Comparison of ENCODE assay signal across 8 cellular contexts in the genomic region with DNA sequence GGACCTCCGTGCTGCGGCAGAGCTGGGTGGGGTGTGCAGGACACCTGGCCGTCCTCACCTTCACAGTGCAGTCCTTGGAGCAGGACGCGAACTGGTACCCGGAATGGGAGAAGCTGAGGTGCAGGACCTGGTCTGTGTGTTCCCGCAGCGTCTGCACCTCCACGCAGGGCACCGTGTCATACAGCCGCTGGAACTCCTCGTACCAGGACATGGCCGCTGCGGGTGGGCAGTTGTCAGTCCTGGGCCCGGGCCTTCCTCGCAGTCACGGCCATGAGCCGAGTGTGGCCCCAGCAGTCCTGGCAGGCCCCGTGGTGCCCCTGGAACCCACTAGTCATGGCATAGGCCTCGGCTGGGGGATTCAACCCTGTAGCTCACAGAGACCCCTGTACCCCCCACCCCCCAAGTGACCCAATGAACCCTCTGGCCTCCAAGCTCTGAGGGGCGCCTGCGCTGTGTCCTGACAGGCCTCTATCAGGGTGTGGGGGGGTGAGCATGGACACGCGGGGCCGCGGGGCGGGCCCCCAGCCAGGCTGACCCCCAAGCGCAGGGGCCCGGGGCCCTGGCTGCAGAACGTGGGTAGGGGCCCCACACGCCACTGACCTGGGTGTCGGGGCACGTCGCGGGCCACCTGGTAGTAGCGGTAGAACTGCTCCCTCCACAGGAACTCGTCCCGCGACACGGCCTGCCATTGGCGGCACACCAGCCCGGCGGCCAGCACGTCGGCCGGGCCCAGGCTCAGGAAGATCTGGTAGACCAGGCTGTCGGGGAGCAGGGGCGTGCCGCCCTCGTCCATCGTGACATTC. TPM values are rescaled to one million over a fixed set of nuclear protein-coding genes. Genes with fewer than 3 reads are reported as not detected.
DNase-seq lines count a peak whose midpoint lies in the region; ATAC-seq, FAIRE-seq and TF ChIP-seq lines count a peak whose summit lies in the region.

No MANE protein-coding gene starts in this region.

- no peaks in the 10 kb centered on the region for H3K9me3 ChIP-seq in A549
- H3K9me3 ChIP-seq in endocrine pancreas (ENCODE audit: control insufficient read depth, low read length), result no peaks in the 10 kb centered on the region
- H3K9me3 ChIP-seq in naive thymus-derived CD4-positive, alpha-beta T cell (ENCODE audit: control insufficient read depth in 2 of 3, low read length in 3 of 3), result no peaks in the 10 kb centered on the region

- no peak for TF ChIP-seq CTCF in A549 (IDR thresholded peaks at IDR 0.05)

- H3K27ac Mint-ChIP-seq in T-helper 1 cell treated with Interleukin-12 subunit alpha and Interleukin-12 subunit beta and Interleukin-4 antibody, amounts not matched to agents 30 μg/mL and 1 μg/mL, for 36 hours, result peak overlapping the region; percentile 79
- H3K27ac Mint-ChIP-seq in naive thymus-derived CD4-positive, alpha-beta T cell, result peak overlapping the region in 7 of 9 donors; percentile 59 to 90 (median 72)

- CTCF ChIA-PET in A549 (lab: Yijun Ruan, JAX), result interaction anchor here (0.8 to 11.3 kb wide), 17 partner anchors 9 to 124 kb away, joined by 3 to 282 read pairs (median 5); a partner anchor contains a TSS
- CTCF ChIA-PET in naive thymus-derived CD4-positive, alpha-beta T cell (lab: Charles Lee), result no interaction called here

- peaks cover 3% of the 10 kb centered on the region for H3K4me1 Mint-ChIP-seq in T-helper 1 cell treated with Interleukin-12 subunit alpha and Interleukin-12 subunit beta and Interleukin-4 antibody, amounts not matched to agents 30 μg/mL and 1 μg/mL, for 36 hours (ENCODE audit: low read depth)
- peaks cover 0 to 16% (median 5%) of the 10 kb centered on the region in 7 donors for H3K4me1 Mint-ChIP-seq in naive thymus-derived CD4-positive, alpha-beta T cell

- H3K27me3 Mint-ChIP-seq in T-helper 1 cell treated with Interleukin-12 subunit alpha and Interleukin-12 subunit beta and Interleukin-4 antibody, amounts not matched to agents 30 μg/mL and 1 μg/mL, for 36 hours (ENCODE audit: low read depth), result no peaks in the 10 kb centered on the region
- no peaks in the 10 kb centered on the region for H3K27me3 Mint-ChIP-seq in naive thymus-derived CD4-positive, alpha-beta T cell

- no peaks in the 10 kb centered on the region for H3K36me3 ChIP-seq in endocrine pancreas (ENCODE audit: control insufficient read depth, insufficient read depth, low read length)
- H3K36me3 ChIP-seq in naive thymus-derived CD4-positive, alpha-beta T cell (ENCODE audit: control insufficient read depth in 2 of 3, insufficient read depth in 3 of 3, low read length in 3 of 3), result peaks cover 0 to 43% (median 6%) of the 10 kb centered on the region in 3 experiments

- TF ChIP-seq RAD21 in A549 (conservative IDR thresholded peaks at IDR 0.05 in 1 of 2, IDR thresholded peaks at IDR 0.05 in 1 of 2), result no peak

- H3K4me3 Mint-ChIP-seq in T-helper 1 cell treated with Interleukin-12 subunit alpha and Interleukin-12 subunit beta and Interleukin-4 antibody, amounts not matched to agents 30 μg/mL and 1 μg/mL, for 36 hours, result peak overlapping the region; percentile 82
- peak overlapping the region; percentile 71 to 85 (median 81) for H3K4me3 Mint-ChIP-seq in naive thymus-derived CD4-positive, alpha-beta T cell

- H3K27ac ChIP-seq in A549, result peak overlapping the region; percentile 98 to 99
- H3K27ac ChIP-seq in naive thymus-derived CD4-positive, alpha-beta T cell (ENCODE audit: low read depth, low read length), result peak overlapping the region; percentile 77

- H3K36me3 Mint-ChIP-seq in T-helper 1 cell treated with Interleukin-12 subunit alpha and Interleukin-12 subunit beta and Interleukin-4 antibody, amounts not matched to agents 30 μg/mL and 1 μg/mL, for 36 hours (ENCODE audit: low read depth), result peaks cover 12% of the 10 kb centered on the region
- peaks cover 0 to 14% (median 8%) of the 10 kb centered on the region in 5 donors for H3K36me3 Mint-ChIP-seq in naive thymus-derived CD4-positive, alpha-beta T cell

- H3K4me3 ChIP-seq in A549 (peak overlapping the region; percentile 78), endocrine pancreas (ENCODE audit: control insufficient read depth, insufficient read depth, low read length) (no peak overlapping the region)
- H3K4me3 ChIP-seq in naive thymus-derived CD4-positive, alpha-beta T cell (ENCODE audit: low read length), result peak overlapping the region; percentile 72

- H3K27me3 ChIP-seq in endocrine pancreas (ENCODE audit: control insufficient read depth, insufficient read depth, low read length), result no peaks in the 10 kb centered on the region
- no peaks in the 10 kb centered on the region for H3K27me3 ChIP-seq in naive thymus-derived CD4-positive, alpha-beta T cell (ENCODE audit: control insufficient read depth in 2 of 2, insufficient read depth in 2 of 2, low read length in 2 of 2)

- peak overlapping the region; percentile 96 for H3K4me2 ChIP-seq in A549

- TF ChIP-seq EP300 in A549 (IDR thresholded peaks at IDR 0.05), result no peak

- DNase-seq in A549 (ENCODE audit: low read depth in 1 of 2, low spot score in 1 of 2) (peak in 1 of 2 experiments; percentile 50), putamen (ENCODE audit: low spot score) (no peak), superior temporal gyrus (ENCODE audit: extremely low spot score) (no peak)
- peak in 6 of 9 donors; percentile 20 to 61 (median 30) for DNase-seq in naive thymus-derived CD4-positive, alpha-beta T cell

- TF ChIP-seq POLR2A in A549 (IDR thresholded peaks at IDR 0.05; ENCODE audit: low read length), result no peak

- POLR2A ChIA-PET in A549 (lab: Yijun Ruan, JAX), result interaction anchor here (1.7 kb wide), 1 partner anchor 41 kb away, joined by 10 read pairs; no protein-coding TSS in a partner anchor
- POLR2A ChIA-PET in naive thymus-derived CD4-positive, alpha-beta T cell (lab: Charles Lee), result interaction anchor here (0.8 to 1.8 kb wide), 7 partner anchors 57 to 143 kb away, joined by 3 to 8 read pairs (median 4); a partner anchor contains a TSS

- peak overlapping the region; percentile 76 for H3K9ac ChIP-seq in endocrine pancreas (ENCODE audit: control insufficient read depth, insufficient read depth, low read length)

- 27% methylated on average over 13 of the region's 51 CpGs for WGBS in A549 (ENCODE audit: missing lambda C conversion rate)

- ATAC-seq in A549, result peak; percentile 20 to 34
- ATAC-seq in GM18498 (IDR thresholded peaks at IDR 0.05; ENCODE audit: unreplicated experiment), result peak; percentile 25
- ATAC-seq in HG03064 (IDR thresholded peaks at IDR 0.05; ENCODE audit: low read depth, unreplicated experiment), result peak; percentile 8
- peak; percentile 0 for ATAC-seq in naive thymus-derived CD4-positive, alpha-beta T cell

- H3K4me1 ChIP-seq in A549 (peaks cover 28% of the 10 kb centered on the region), endocrine pancreas (ENCODE audit: control insufficient read depth, insufficient read depth, low read length) (no peaks in the 10 kb centered on the region)
- peaks cover 10 to 11% of the 10 kb centered on the region in 2 donors for H3K4me1 ChIP-seq in naive thymus-derived CD4-positive, alpha-beta T cell (ENCODE audit: control insufficient read depth in 2 of 2, insufficient read depth in 2 of 2, low read length in 2 of 2)

- no peaks in the 10 kb centered on the region for H3K9me3 Mint-ChIP-seq in T-helper 1 cell treated with Interleukin-12 subunit alpha and Interleukin-12 subunit beta and Interleukin-4 antibody, amounts not matched to agents 30 μg/mL and 1 μg/mL, for 36 hours
- peaks cover 0 to 8% (median 0%) of the 10 kb centered on the region in 11 donors for H3K9me3 Mint-ChIP-seq in naive thymus-derived CD4-positive, alpha-beta T cell

- intact Hi-C loops in naive thymus-derived CD4-positive, alpha-beta T cell (cut with micrococcal nuclease), result loop anchor here (1.0 to 10.0 kb wide), 16 partner anchors 41 to 312 kb away; a partner anchor contains a TSS

- FAIRE-seq in A549 (lab: Jason Lieb, UNC), result no peak

RNA-seq across cellular contexts. Expression of a gene that starts 1.0 kb away (rescaled TPM):
- polyA plus RNA-seq in A549 (2011; rRNA removed), result 37.3 and 37.5 TPM in 2 replicates
- 101 and 139 TPM in 2 replicates for polyA plus RNA-seq in A549 (2012; cell fraction: cytosol; rRNA removed)
- 343 and 496 TPM in 2 replicates for polyA plus RNA-seq in A549 (2012; cell fraction: nucleus; rRNA removed)
- 59.3 to 61.4 TPM (median 59.5 TPM) in 3 replicates for polyA plus RNA-seq in A549 (2017; fragmentation: RNase III; extraction: RNeasy Plus Mini Kit Qiagen cat#74134 plus additional on column Dnase treatment)
- 54.3 and 84.8 TPM in 2 replicates for polyA minus RNA-seq in A549 (2011; rRNA and poly(A)+ RNA removed)
- total RNA-seq in naive thymus-derived CD4-positive, alpha-beta T cell, result 100 to 1,000 TPM in 1 of 5 experiments, 10 to 100 TPM in 4; 54.3 to 105 (median 94.5) TPM
- 100 to 1,000 TPM in 1 of 2 donors, 10 to 100 TPM in 1; 59.1 to 113 TPM for polyA plus RNA-seq in naive thymus-derived CD4-positive, alpha-beta T cell

RNA-seq across cellular contexts. Expression of a gene that starts 1.6 kb away (rescaled TPM):
- polyA plus RNA-seq in A549 (2011; rRNA removed) (0.41 and 0.45 TPM in 2 replicates), A549 (2017; fragmentation: RNase III; extraction: RNeasy Plus Mini Kit Qiagen cat#74134 plus additional on column Dnase treatment) (1.1 to 1.3 TPM (median 1.1 TPM) in 3 replicates)
- polyA plus RNA-seq in A549 (2012; cell fraction: cytosol; rRNA removed), result 1.2 TPM in 2 replicates
- 3.6 and 7.5 TPM in 2 replicates for polyA plus RNA-seq in A549 (2012; cell fraction: nucleus; rRNA removed)
- polyA minus RNA-seq in A549 (2011; rRNA and poly(A)+ RNA removed), result not detected in 2 replicates
- 1 to 10 TPM in 3 of 5 experiments, under 1 TPM in 2; 0.77 to 3.6 (median 1.4) TPM for total RNA-seq in naive thymus-derived CD4-positive, alpha-beta T cell
- not detected for polyA plus RNA-seq in naive thymus-derived CD4-positive, alpha-beta T cell

RNA-seq across cellular contexts. Expression of a gene that starts 8.6 kb away (rescaled TPM):
- polyA plus RNA-seq in A549 (2011; rRNA removed) (0.74 and 1.8 TPM in 2 replicates), A549 (2017; fragmentation: RNase III; extraction: RNeasy Plus Mini Kit Qiagen cat#74134 plus additional on column Dnase treatment) (2.8 to 3.6 TPM (median 3.0 TPM) in 3 replicates)
- 1.2 and 1.4 TPM in 2 replicates for polyA plus RNA-seq in A549 (2012; cell fraction: cytosol; rRNA removed)
- 24.8 and 36.0 TPM in 2 replicates for polyA plus RNA-seq in A549 (2012; cell fraction: nucleus; rRNA removed)
- 0.70 and 0.88 TPM in 2 replicates for polyA minus RNA-seq in A549 (2011; rRNA and poly(A)+ RNA removed)
- 1 to 10 TPM in 4 of 5 experiments, under 1 TPM in 1; 0.89 to 4.9 (median 2.6) TPM for total RNA-seq in naive thymus-derived CD4-positive, alpha-beta T cell
- not detected for polyA plus RNA-seq in naive thymus-derived CD4-positive, alpha-beta T cell

RNA-seq across cellular contexts. Expression of a gene that starts 33.8 kb away (rescaled TPM):
- 0.31 and 0.33 TPM in 2 replicates for polyA plus RNA-seq in A549 (2011; rRNA removed)
- 0.50 and 0.61 TPM in 2 replicates for polyA plus RNA-seq in A549 (2012; cell fraction: cytosol; rRNA removed)
- polyA plus RNA-seq in A549 (2012; cell fraction: nucleus; rRNA removed), result 0.66 and 1.0 TPM in 2 replicates
- polyA plus RNA-seq in A549 (2017; fragmentation: RNase III; extraction: RNeasy Plus Mini Kit Qiagen cat#74134 plus additional on column Dnase treatment), result 0.18 to 0.34 TPM (median 0.26 TPM) in 3 replicates
- polyA minus RNA-seq in A549 (2011; rRNA and poly(A)+ RNA removed), result not detected in 2 replicates
- 10 to 100 TPM in 1 of 5 experiments, 1 to 10 TPM in 3, under 1 TPM in 1; 0.97 to 68.7 (median 4.3) TPM for total RNA-seq in naive thymus-derived CD4-positive, alpha-beta T cell
- not detected for polyA plus RNA-seq in naive thymus-derived CD4-positive, alpha-beta T cell

RNA-seq across cellular contexts. Expression of a gene that starts 39.3 kb away (rescaled TPM):
- polyA plus RNA-seq in A549 (2011; rRNA removed) (0.04 and 0.19 TPM in 2 replicates), A549 (2017; fragmentation: RNase III; extraction: RNeasy Plus Mini Kit Qiagen cat#74134 plus additional on column Dnase treatment) (0.05 to 0.08 TPM (median 0.08 TPM) in 3 replicates)
- polyA plus RNA-seq in A549 (2012; cell fraction: cytosol; rRNA removed), result 0.01 and 0.04 TPM in 2 replicates
- polyA plus RNA-seq in A549 (2012; cell fraction: nucleus; rRNA removed), result 0.39 and 0.48 TPM in 2 replicates
- polyA minus RNA-seq in A549 (2011; rRNA and poly(A)+ RNA removed), result not detected in 2 replicates
- 1 to 10 TPM in 1 of 5 experiments, under 1 TPM in 2, not detected in 2; 0.12 to 1.9 (median 0.13) TPM for total RNA-seq in naive thymus-derived CD4-positive, alpha-beta T cell
- not detected for polyA plus RNA-seq in naive thymus-derived CD4-positive, alpha-beta T cell

Comparison
In these comparisons a context has a peak if more than half of its experiments do, and no peak if none do; other contexts are left out.
1. DNase-seq: peak in naive thymus-derived CD4-positive, alpha-beta T cell (6 of 9); none in putamen (single experiment) and superior temporal gyrus (single experiment).
2. Peak in every context shown above with its lines, with median percentiles within 50 percentile points of each other: ATAC-seq.